In the genomic region with DNA sequence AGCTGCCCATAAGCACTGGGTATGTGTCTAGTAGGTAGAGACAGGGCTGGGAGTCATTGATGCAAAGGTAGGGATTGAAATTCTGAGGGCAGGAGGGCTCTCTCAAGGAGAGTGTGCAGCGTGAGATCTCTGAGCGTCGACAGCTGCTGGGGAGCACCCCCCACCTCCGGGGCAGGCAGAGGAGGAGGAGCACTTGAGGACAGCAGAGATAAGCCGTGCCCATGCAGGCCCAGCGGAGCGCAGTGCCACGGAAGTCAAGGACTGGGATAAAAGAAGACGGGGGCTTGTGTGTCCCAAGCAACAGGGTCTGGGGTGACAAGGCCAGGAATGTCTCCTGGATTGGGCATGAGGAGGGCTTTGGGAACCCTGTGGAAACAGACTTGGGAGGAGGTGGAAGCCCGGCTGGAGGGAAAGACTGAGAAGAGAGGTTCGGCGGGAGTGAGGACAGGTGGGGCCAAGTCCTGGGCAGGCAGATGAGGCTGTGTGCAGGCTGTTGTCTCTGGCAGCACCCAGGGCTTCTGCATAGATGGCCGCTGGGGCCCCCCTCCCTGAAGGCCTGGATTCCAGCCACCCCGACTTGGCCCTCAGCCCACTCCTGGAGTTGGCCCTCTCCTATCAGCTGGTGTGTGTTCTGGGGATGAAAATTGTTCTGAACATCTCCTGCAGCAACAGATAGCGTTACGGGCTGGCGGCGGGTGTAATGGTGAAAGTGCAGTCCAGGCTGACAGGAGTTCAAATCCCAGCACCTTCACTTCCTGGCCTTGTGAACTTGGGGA, we compare ENCODE assay signal across 8 cellular contexts. TPM values are rescaled to one million over a fixed set of nuclear protein-coding genes. Genes with fewer than 3 reads are reported as not detected.
DNase-seq lines count a peak whose midpoint lies in the region; ATAC-seq and TF ChIP-seq lines count a peak whose summit lies in the region.

No MANE protein-coding gene starts in this region.

- TF ChIP-seq POLR2A in stomach (IDR thresholded peaks at IDR 0.05), result no peak

- peak; percentile 53 for DNase-seq in activated CD8-positive, alpha-beta memory T cell treated with anti-CD3 and anti-CD28 coated beads for 24 hours
- no peak for DNase-seq in activated CD8-positive, alpha-beta memory T cell treated with anti-CD3 and anti-CD28 coated beads, Interleukin-2, amount 50 U/mL, for 4 hours
- peak; percentile 87 for DNase-seq in NCI-H446 treated with DMSO at 0.1 percent for 48 hours (lab: John Stamatoyannopoulos, UW)
- DNase-seq in left cardiac atrium, result peak; percentile 69
- DNase-seq in stomach, result peak; percentile 27
- no peak for DNase-seq in SHP77 treated with DMSO at 0.1 percent for 48 hours (lab: John Stamatoyannopoulos, UW)
- DNase-seq in NCI-H1417 treated with DMSO at 0.1 percent for 48 hours (lab: John Stamatoyannopoulos, UW), result no peak

- no peaks in the 10 kb centered on the region for H3K9me3 ChIP-seq in stomach

- no peak for TF ChIP-seq EP300 in stomach (IDR thresholded peaks at IDR 0.05)

- no peak for TF ChIP-seq CTCF in stomach (IDR thresholded peaks at IDR 0.05)

- intact Hi-C loops in left cardiac atrium (cut with DNase I), result loop anchor here in 1 of 2 donors (5.0 kb wide), 1 partner anchor 109 kb away; no protein-coding TSS in a partner anchor
- intact Hi-C loops in stomach (cut with DNase I; ENCODE audit: low total_unique reads), result loop anchor here (10.0 kb wide), 1 partner anchor 92 kb away; the partner anchor contains the start of gene LRTM2

- peak; percentile 73 to 91 for ATAC-seq in left cardiac atrium
- ATAC-seq in GM18520 (IDR thresholded peaks at IDR 0.05; ENCODE audit: unreplicated experiment), result no peak

- H3K4me3 ChIP-seq in stomach, result no peak overlapping the region

- WGBS in stomach, 5 donors, result 41 to 58% (median 53%) methylated on average over 17 to 18 of the region's 18 CpGs

- H3K27ac ChIP-seq in stomach, result no peak overlapping the region

- peaks cover 0 to 11% (median 9%) of the 10 kb centered on the region in 4 donors for H3K4me1 ChIP-seq in stomach

- no peaks in the 10 kb centered on the region for H3K36me3 ChIP-seq in stomach

- H3K27me3 ChIP-seq in stomach, result no peaks in the 10 kb centered on the region

RNA-seq across cellular contexts. Expression of gene CACNA2D4, which starts 1.9 kb away (rescaled TPM):
- total RNA-seq in left cardiac atrium (1 to 10 TPM; 1.7 to 2.6 TPM), stomach (1 to 10 TPM in 3 of 5 donors, under 1 TPM in 1, not detected in 1; 0.58 to 3.5 (median 1.5) TPM)
- polyA plus RNA-seq in stomach, result 1 to 10 TPM; 1.8 to 3.2 (median 1.9) TPM

Comparison
In these comparisons a context has a peak if more than half of its experiments do, and no peak if none do; other contexts are left out.
1. DNase-seq: peak in activated CD8-positive, alpha-beta memory T cell treated with anti-CD3 and anti-CD28 coated beads for 24 hours (single experiment), NCI-H446 treated with DMSO at 0.1 percent for 48 hours (single experiment), left cardiac atrium (single experiment) and stomach (single experiment); none in activated CD8-positive, alpha-beta memory T cell treated with anti-CD3 and anti-CD28 coated beads, Interleukin-2, amount 50 U/mL, for 4 hours (single experiment), SHP77 treated with DMSO at 0.1 percent for 48 hours (single experiment) and NCI-H1417 treated with DMSO at 0.1 percent for 48 hours (single experiment).